22 cellular contexts compared by ENCODE assay signal in the genomic region with DNA sequence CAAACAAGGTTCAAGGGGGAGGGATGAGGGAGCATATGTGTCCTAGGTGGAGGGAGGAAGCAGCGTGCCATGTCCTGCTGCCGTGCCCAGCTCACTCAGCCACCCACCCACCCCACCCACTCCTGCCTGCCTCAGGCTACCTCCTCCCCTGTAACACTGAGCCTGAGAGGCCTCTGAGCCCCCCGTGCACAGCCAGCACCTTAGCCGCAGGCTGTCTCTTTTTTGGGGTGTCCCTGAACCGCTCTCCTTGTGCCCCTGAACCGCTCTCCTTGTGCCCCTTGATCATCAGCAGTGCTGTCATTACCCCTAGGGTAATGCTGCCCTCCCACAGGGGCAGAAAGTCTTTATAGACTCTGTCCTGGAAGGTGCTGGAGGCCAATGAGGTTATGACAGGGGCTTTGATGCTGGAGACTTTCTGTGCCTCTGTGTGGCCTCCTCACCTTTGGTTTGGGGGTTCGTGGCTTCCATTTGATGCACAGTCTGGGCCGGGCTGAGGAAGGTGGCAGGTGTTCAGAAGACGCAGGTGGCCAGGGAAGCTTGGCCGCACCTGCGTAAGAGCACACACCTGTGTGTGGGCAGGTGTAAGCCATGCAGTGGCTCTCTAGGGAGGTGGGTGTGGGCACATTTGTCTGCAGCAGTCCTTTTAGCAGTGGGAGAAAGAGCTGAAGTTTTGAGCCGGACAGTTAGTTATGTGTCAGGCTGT.
DNase-seq lines count a peak whose midpoint lies in the region; ATAC-seq lines count a peak whose summit lies in the region.
"Had no signal": no experiment of that assay in that cellular context is flagged by ENCODE, and none has a peak within 500 bp of the region (broad histone marks: within the 10 kb centered on the region; RNA-seq: fewer than 3 reads in every experiment).

No MANE protein-coding gene starts in this region.

- H3K4me3 ChIP-seq in trophoblast cell (ENCODE audit: low read depth, low read length) = no peak overlapping the region
- H3K4me3 ChIP-seq: adrenal gland, breast epithelium, heart right ventricle, SJCRH30, skin epidermis had no signal

- peaks cover 6% of the 10 kb centered on the region for H3K79me2 ChIP-seq in trophoblast cell (ENCODE audit: control insufficient read depth, insufficient read depth, low read length, poor library complexity)

- no peak overlapping the region for H3K9ac ChIP-seq in trophoblast cell (ENCODE audit: low read length)

- no peaks in the 10 kb centered on the region for H3K36me3 ChIP-seq in trophoblast cell (ENCODE audit: control insufficient read depth in 1 of 2, insufficient read depth in 2 of 2, low read length in 2 of 2)
- H3K36me3 ChIP-seq: adrenal gland, breast epithelium, heart right ventricle, SJCRH30 had no signal

- H3K79me1 ChIP-seq in trophoblast cell (ENCODE audit: low read length) = peaks cover 40% of the 10 kb centered on the region

- no peak overlapping the region for H4K12ac ChIP-seq in trophoblast cell (ENCODE audit: low read depth, low read length)

- H2BK5ac ChIP-seq in trophoblast cell (ENCODE audit: low read depth, low read length, poor library complexity) = peak overlapping the region; percentile 90

- no peak overlapping the region for H3K23ac ChIP-seq in trophoblast cell (ENCODE audit: low read length)

- H2AK5ac ChIP-seq in trophoblast cell (ENCODE audit: low read length) = peak overlapping the region; percentile 34

- peak overlapping the region; percentile 65 for H3K14ac ChIP-seq in trophoblast cell (ENCODE audit: low read length)

- no peak for ATAC-seq in HG02678 (IDR thresholded peaks at IDR 0.05; ENCODE audit: unreplicated experiment)
- ATAC-seq: HCT116, heart right ventricle, left lobe of liver had no signal

- H3K4me1 ChIP-seq in trophoblast cell (ENCODE audit: control insufficient read depth in 1 of 2, insufficient read depth in 2 of 2, low read length in 2 of 2) = peaks cover 33 to 39% of the 10 kb centered on the region in 2 experiments

- peak overlapping the region; percentile 43 for H3K18ac ChIP-seq in trophoblast cell (ENCODE audit: low read length)

- peak overlapping the region; percentile 33 for H3K4ac ChIP-seq in trophoblast cell (ENCODE audit: low read depth, low read length)

- H2BK120ac ChIP-seq in trophoblast cell (ENCODE audit: insufficient read depth, low read length, poor library complexity) = peak overlapping the region; percentile 93

- no peak overlapping the region for H2AFZ ChIP-seq in trophoblast cell (ENCODE audit: insufficient read depth, low read length, poor library complexity)

- no peak overlapping the region for H3K4me2 ChIP-seq in trophoblast cell (ENCODE audit: low read length)

- H4K91ac ChIP-seq in trophoblast cell (ENCODE audit: low read depth, low read length) = peak overlapping the region; percentile 95

- H3K27me3 ChIP-seq in trophoblast cell (ENCODE audit: insufficient read depth, low read length) = no peaks in the 10 kb centered on the region
- H3K27me3 ChIP-seq: adrenal gland, breast epithelium, heart right ventricle, SJCRH30 had no signal

- peak overlapping the region; percentile 94 for H3K27ac ChIP-seq in trophoblast cell (ENCODE audit: low read depth, low read length)
- H3K27ac ChIP-seq: adrenal gland, breast epithelium, SJCRH30 had no signal

- H2BK12ac ChIP-seq in trophoblast cell (ENCODE audit: low read length) = peak overlapping the region; percentile 78

- no peaks in the 10 kb centered on the region for H3K9me3 ChIP-seq in trophoblast cell (ENCODE audit: insufficient read depth, low read depth, low read length)
- H3K9me3 ChIP-seq: adrenal gland, breast epithelium, heart right ventricle, SJCRH30 had no signal

- no CpG with 5 or more reads among the region's 12 CpGs for WGBS in trophoblast cell (ENCODE audit: extremely low coverage, insufficient coverage, insufficient read length)

- DNase-seq in NCI-H1417 (lab: John Stamatoyannopoulos, UW) (peak; percentile 9 to 63 (median 18)), NCI-H1417 treated with DMSO at 0.1 percent for 48 hours (lab: John Stamatoyannopoulos, UW) (no peak), NCI-H128 (lab: John Stamatoyannopoulos, UW; ENCODE audit: unreplicated experiment) (peak; percentile 24), RPMI8226 (peak; percentile 86), trophoblast cell (no peak), NCI-H446 treated with DMSO at 0.1 percent for 48 hours (lab: John Stamatoyannopoulos, UW) (no peak)
- no peak for DNase-seq in central memory CD4-positive, alpha-beta T cell
- DNase-seq: 8988T; activated CD4-positive, alpha-beta memory T cell treated with anti-CD3 and anti-CD28 coated beads for 36 hours; adrenal gland; AML-193; COR-L47; heart right ventricle; NCI-H1092; NCI-H524 treated with DMSO at 0.1 percent for 48 hours; T-helper 2 cell had no signal

- peak overlapping the region; percentile 51 for H4K8ac ChIP-seq in trophoblast cell (ENCODE audit: low read depth, low read length)

Comparison
In these comparisons a context has a peak if more than half of its experiments do, and no peak if none do; other contexts are left out.
1. DNase-seq: peak in NCI-H1417 (3 of 3), NCI-H128 (single experiment) and RPMI8226 (single experiment); none in NCI-H1417 treated with DMSO at 0.1 percent for 48 hours (single experiment), trophoblast cell (0 of 2), NCI-H446 treated with DMSO at 0.1 percent for 48 hours (single experiment) and central memory CD4-positive, alpha-beta T cell (single experiment).